Comparison of ENCODE assay signal across 37 cellular contexts in genomic region chr6:95991906-95992305, GRCh38. TPM values are rescaled to one million over a fixed set of nuclear protein-coding genes. Genes with fewer than 3 reads are reported as not detected.
"Had no signal": no experiment of that assay in that cellular context is flagged by ENCODE, and none has a peak within 500 bp of the region (broad histone marks: within the 10 kb centered on the region; RNA-seq: fewer than 3 reads in every experiment).

No MANE protein-coding gene starts in this region.

- H3K9me3 ChIP-seq: adrenal gland had no signal

- H3K4me3 Mint-ChIP-seq: activated B cell treated with CpG ODN at 0.5 μM for 24 hours; activated CD4-positive, alpha-beta memory T cell treated with anti-CD3 and anti-CD28 coated beads for 36 hours; activated CD4-positive, alpha-beta T cell treated with anti-CD3 and anti-CD28 coated beads, Interleukin-2, amount 10 ng/mL, durations not matched to agents 24 days and 14 days; activated CD8-positive, alpha-beta T cell treated with anti-CD3 and anti-CD28 coated beads for 36 hours; activated naive CD4-positive, alpha-beta T cell treated with anti-CD3 and anti-CD28 coated beads for 36 hours; activated naive CD8-positive, alpha-beta T cell treated with anti-CD3 and anti-CD28 coated beads for 36 hours; activated T-cell treated with anti-CD3 and anti-CD28 coated beads, Interleukin-2, amount 50 U/mL, for 4 hours; activated T-cell treated with anti-CD3 and anti-CD28 coated beads, Interleukin-2, amount 50 U/mL, for 72 hours; activated T-helper 1 cell treated with anti-CD3 and anti-CD28 coated beads, Interleukin-12 subunit alpha, Interleukin-12 subunit beta, Interleukin-2, Interleukin-4 antibody, amounts not matched to agents 30 ng/mL and 10 ng/mL and 1 ng/mL, durations not matched to agents 14 hours and 24 hours and 36 hours; activated T-helper 17 cell treated with anti-CD3 and anti-CD28 coated beads, Interleukin-2, amount 50 U/mL, for 72 hours; T-helper 1 cell treated with Interleukin-12 subunit alpha and Interleukin-12 subunit beta and Interleukin-4 antibody, amounts not matched to agents 30 μg/mL and 1 μg/mL, for 36 hours; T-helper 2 cell treated with Interferon-gamma antibody and Interleukin-4, amounts not matched to agents 5 μg/mL and 100 μg/mL, for 36 hours had no signal

- H3K4me3 ChIP-seq: adrenal gland, body of pancreas, breast epithelium had no signal

- H3K27ac ChIP-seq: adrenal gland, body of pancreas, brain microvascular endothelial cell, breast epithelium, VCaP had no signal

- ATAC-seq: activated CD8-positive, alpha-beta T cell treated with anti-CD3 and anti-CD28 coated beads for 36 hours; activated naive CD4-positive, alpha-beta T cell treated with anti-CD3 and anti-CD28 coated beads, Interleukin-2, amount 50 U/mL, for 72 hours; activated T-cell treated with anti-CD3 and anti-CD28 coated beads, Interleukin-2, amount 50 U/mL, for 4 hours; activated T-cell treated with anti-CD3 and anti-CD28 coated beads, Interleukin-2, amount 50 U/mL, for 72 hours; activated T-helper 17 cell treated with anti-CD3 and anti-CD28 coated beads, Interleukin-2, amount 50 U/mL, for 72 hours; body of pancreas had no signal

- FAIRE-seq: astrocyte, TTC549 had no signal

- H3K27me3 ChIP-seq: adrenal gland, body of pancreas, brain microvascular endothelial cell, breast epithelium had no signal

- H3K36me3 Mint-ChIP-seq: activated CD4-positive, alpha-beta memory T cell treated with anti-CD3 and anti-CD28 coated beads for 36 hours; activated naive CD8-positive, alpha-beta T cell treated with anti-CD3 and anti-CD28 coated beads for 36 hours had no signal

- H3K27me3 Mint-ChIP-seq: activated B cell treated with CpG ODN at 0.5 μM for 24 hours; activated CD4-positive, alpha-beta memory T cell treated with anti-CD3 and anti-CD28 coated beads for 36 hours; activated CD4-positive, alpha-beta T cell treated with anti-CD3 and anti-CD28 coated beads, Interleukin-2, amount 10 ng/mL, durations not matched to agents 24 days and 14 days; activated CD8-positive, alpha-beta T cell treated with anti-CD3 and anti-CD28 coated beads for 36 hours; activated naive CD8-positive, alpha-beta T cell treated with anti-CD3 and anti-CD28 coated beads for 36 hours; activated T-helper 17 cell treated with anti-CD3 and anti-CD28 coated beads, Interleukin-2, amount 50 U/mL, for 72 hours had no signal

- H3K36me3 ChIP-seq: adrenal gland, brain microvascular endothelial cell, breast epithelium had no signal

- H3K4me1 Mint-ChIP-seq: activated B cell treated with CpG ODN at 0.5 μM for 24 hours; activated CD4-positive, alpha-beta T cell treated with anti-CD3 and anti-CD28 coated beads, Interleukin-2, amount 10 ng/mL, durations not matched to agents 24 days and 14 days; activated naive CD8-positive, alpha-beta T cell treated with anti-CD3 and anti-CD28 coated beads for 36 hours; activated T-helper 17 cell treated with anti-CD3 and anti-CD28 coated beads, Interleukin-2, amount 50 U/mL, for 72 hours had no signal

- DNase-seq: activated B cell treated with CpG ODN at 0.5 μM for 24 hours; activated CD4-positive, alpha-beta memory T cell treated with anti-CD3 and anti-CD28 coated beads for 36 hours; activated CD4-positive, alpha-beta T cell treated with anti-CD3 and anti-CD28 coated beads for 4 hours; activated CD4-positive, alpha-beta T cell treated with anti-CD3 and anti-CD28 coated beads, Interleukin-2, amount 10 ng/mL, durations not matched to agents 24 days and 14 days; activated CD4-positive, alpha-beta T cell treated with anti-CD3 and anti-CD28 coated beads, Interleukin-2, amount 50 U/mL, for 1 hour; activated CD4-positive, alpha-beta T cell treated with anti-CD3 and anti-CD28 coated beads, Interleukin-2, amount 50 U/mL, for 4 hours; activated CD4-positive, CD25-positive, alpha-beta regulatory T cell treated with anti-CD3 and anti-CD28 coated beads, Interleukin-2, amount 50 U/mL, for 72 hours; activated CD8-positive, alpha-beta memory T cell treated with anti-CD3 and anti-CD28 coated beads, Interleukin-2, amount 50 U/mL, for 4 hours; activated CD8-positive, alpha-beta T cell treated with anti-CD3 and anti-CD28 coated beads for 36 hours; activated gamma-delta T cell treated with Interleukin-2 at 50 U/mL for 16 hours; activated naive CD4-positive, alpha-beta T cell; activated naive CD4-positive, alpha-beta T cell treated with anti-CD3 and anti-CD28 coated beads for 36 hours; activated naive CD4-positive, alpha-beta T cell treated with anti-CD3 and anti-CD28 coated beads, Interleukin-2, amount 50 U/mL, for 16 hours; activated naive CD8-positive, alpha-beta T cell treated with anti-CD3 and anti-CD28 coated beads for 36 hours; activated T-cell treated with anti-CD3 and anti-CD28 coated beads for 4 hours; activated T-cell treated with anti-CD3 and anti-CD28 coated beads, Interleukin-2, amount 50 U/mL, for 1 hour; activated T-cell treated with anti-CD3 and anti-CD28 coated beads, Interleukin-2, amount 50 U/mL, for 4 hours; activated T-cell treated with anti-CD3 and anti-CD28 coated beads, Interleukin-2, amount 50 U/mL, for 72 hours; adrenal gland; amniotic stem cell; aorta; body of pancreas; brain microvascular endothelial cell; central memory CD4-positive, alpha-beta T cell; T-helper 1 cell; T-helper 2 cell; T-helper 9 cell had no signal

- H3K4me1 ChIP-seq: adrenal gland, body of pancreas, breast epithelium had no signal

- H3K27ac Mint-ChIP-seq: activated B cell treated with CpG ODN at 0.5 μM for 24 hours; activated CD4-positive, alpha-beta memory T cell treated with anti-CD3 and anti-CD28 coated beads for 36 hours; activated CD4-positive, alpha-beta T cell treated with anti-CD3 and anti-CD28 coated beads, Interleukin-2, amount 10 ng/mL, durations not matched to agents 24 days and 14 days; activated CD8-positive, alpha-beta T cell treated with anti-CD3 and anti-CD28 coated beads for 36 hours; activated naive CD4-positive, alpha-beta T cell treated with anti-CD3 and anti-CD28 coated beads for 36 hours; activated naive CD4-positive, alpha-beta T cell treated with anti-CD3 and anti-CD28 coated beads, Interleukin-2, amount 50 U/mL, for 72 hours; activated naive CD8-positive, alpha-beta T cell treated with anti-CD3 and anti-CD28 coated beads for 36 hours; activated T-cell treated with anti-CD3 and anti-CD28 coated beads, Interleukin-2, amount 50 U/mL, for 72 hours; activated T-helper 1 cell treated with anti-CD3 and anti-CD28 coated beads, Interleukin-12 subunit alpha, Interleukin-12 subunit beta, Interleukin-2, Interleukin-4 antibody, amounts not matched to agents 30 ng/mL and 10 ng/mL and 1 ng/mL, durations not matched to agents 14 hours and 24 hours and 36 hours; activated T-helper 17 cell treated with anti-CD3 and anti-CD28 coated beads, Interleukin-2, amount 50 U/mL, for 72 hours; T-helper 1 cell treated with Interleukin-12 subunit alpha and Interleukin-12 subunit beta and Interleukin-4 antibody, amounts not matched to agents 30 μg/mL and 1 μg/mL, for 36 hours; T-helper 2 cell treated with Interferon-gamma antibody and Interleukin-4, amounts not matched to agents 5 μg/mL and 100 μg/mL, for 36 hours had no signal

RNA-seq across cellular contexts. Expression of gene FUT9, which starts 23.9 kb away (rescaled TPM):
- total RNA-seq: activated B cell treated with CpG ODN at 0.5 μM for 24 hours; activated CD4-positive, alpha-beta memory T cell treated with anti-CD3 and anti-CD28 coated beads for 36 hours; activated CD4-positive, alpha-beta T cell treated with anti-CD3 and anti-CD28 coated beads, Interleukin-2, amount 10 ng/mL, durations not matched to agents 24 days and 14 days; activated CD8-positive, alpha-beta memory T cell treated with anti-CD3 and anti-CD28 coated beads for 36 hours; activated CD8-positive, alpha-beta T cell treated with anti-CD3 and anti-CD28 coated beads for 36 hours; activated naive CD4-positive, alpha-beta T cell treated with anti-CD3 and anti-CD28 coated beads for 36 hours; activated naive CD4-positive, alpha-beta T cell treated with anti-CD3 and anti-CD28 coated beads, Interleukin-2, amount 50 U/mL, for 72 hours; activated naive CD8-positive, alpha-beta T cell treated with anti-CD3 and anti-CD28 coated beads for 36 hours; activated T-cell treated with anti-CD3 and anti-CD28 coated beads, Interleukin-2, amount 50 U/mL, for 4 hours; activated T-cell treated with anti-CD3 and anti-CD28 coated beads, Interleukin-2, amount 50 U/mL, for 72 hours; activated T-helper 1 cell treated with anti-CD3 and anti-CD28 coated beads, Interleukin-12 subunit alpha, Interleukin-12 subunit beta, Interleukin-2, Interleukin-4 antibody, amounts not matched to agents 30 ng/mL and 10 ng/mL and 1 ng/mL, durations not matched to agents 14 hours and 24 hours and 36 hours; activated T-helper 17 cell treated with anti-CD3 and anti-CD28 coated beads, Interleukin-2, amount 50 U/mL, for 72 hours; aorta had no signal
